ENCODE assay signal across 28 cellular contexts in the genomic region with DNA sequence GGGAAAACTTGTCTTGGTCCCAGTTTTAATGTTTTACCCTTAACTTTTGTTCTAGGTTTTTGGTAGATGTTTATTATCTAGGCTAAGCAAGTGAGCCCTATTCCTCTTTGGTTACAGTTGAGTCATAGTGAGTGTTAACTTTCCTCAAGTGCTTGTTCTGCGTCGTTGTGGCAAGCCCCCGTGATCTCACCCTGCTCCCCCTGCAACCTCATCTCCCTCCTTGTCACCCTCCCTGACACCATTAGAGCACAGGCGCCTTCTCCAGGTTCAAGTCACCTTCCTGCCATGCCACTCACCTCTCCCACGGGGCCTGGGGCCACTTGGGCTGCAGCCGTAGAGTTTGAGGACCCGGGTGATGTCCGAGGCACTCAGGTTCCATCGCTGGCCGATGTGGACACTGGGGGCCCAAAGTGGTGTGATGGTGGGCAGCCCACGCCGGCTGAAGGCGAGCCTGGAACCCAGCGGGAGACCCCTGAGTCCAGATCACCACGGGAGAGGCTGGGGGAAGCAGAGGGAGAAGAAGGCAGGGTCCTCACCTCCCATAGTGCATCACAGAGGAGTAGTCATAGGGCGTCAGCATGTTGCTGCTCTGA. TPM values are rescaled to one million over a fixed set of nuclear protein-coding genes. Genes with fewer than 3 reads are reported as not detected.
A peak's percentile ranks its signal among the peaks of the same experiment; 100 is the strongest.
DNase-seq lines count a peak whose midpoint lies in the region; ATAC-seq, FAIRE-seq and TF ChIP-seq lines count a peak whose summit lies in the region.
"Had no signal": no experiment of that assay in that cellular context is flagged by ENCODE, and none has a peak within 500 bp of the region (broad histone marks: within the 10 kb centered on the region; RNA-seq: fewer than 3 reads in every experiment).

No MANE protein-coding gene starts in this region.

- no peak overlapping the region for H4K8ac ChIP-seq in mesendoderm (ENCODE audit: low read depth, low read length)

- H4K20me1 ChIP-seq in GM12878 (ENCODE audit: control insufficient read depth, insufficient read depth) = no peaks in the 10 kb centered on the region
- H4K20me1 ChIP-seq: BLaER1 had no signal

- FAIRE-seq in GM12878 (lab: Jason Lieb, UNC) = no peak
- FAIRE-seq: GM18507 had no signal

- 0 out of 2 replicates have a peak, but pooled peaks have one; percentile 5 for TF ChIP-seq POLR2A in GM12878 (IDR thresholded peaks at IDR 0.05; ENCODE audit: low read depth, low read length)

- SMC1A ChIA-PET in GM12878 (lab: Charles Lee; ENCODE audit: uncharacterized antibody, unreplicated experiment) = interaction anchor here (0.6 to 2.1 kb wide), 3 partner anchors 9 to 379 kb away, joined by 3 to 15 read pairs (median 3); a partner anchor contains a TSS

- H3K27me3 Mint-ChIP-seq in T-helper 1 cell treated with Interleukin-12 subunit alpha and Interleukin-12 subunit beta and Interleukin-4 antibody, amounts not matched to agents 30 μg/mL and 1 μg/mL, for 36 hours (ENCODE audit: low read depth) = peaks cover 8% of the 10 kb centered on the region

- no peak overlapping the region for H2AFZ ChIP-seq in GM12878 (ENCODE audit: control insufficient read depth, low read depth, low read length)
- H2AFZ ChIP-seq: GM23248 had no signal

- H3K9ac ChIP-seq in GM12878 (ENCODE audit: control insufficient read depth, insufficient read depth, low read length) (no peak overlapping the region), mesendoderm (ENCODE audit: low read length) (no peak overlapping the region)
- H3K9ac ChIP-seq: BLaER1, GM23248, KMS-11 had no signal

- H3K18ac ChIP-seq in mesendoderm (ENCODE audit: low read length) = no peak overlapping the region

- no peaks in the 10 kb centered on the region for H3K36me3 Mint-ChIP-seq in T-helper 1 cell treated with Interleukin-12 subunit alpha and Interleukin-12 subunit beta and Interleukin-4 antibody, amounts not matched to agents 30 μg/mL and 1 μg/mL, for 36 hours (ENCODE audit: low read depth)

- no peak overlapping the region for H4K5ac ChIP-seq in mesendoderm (ENCODE audit: low read length)

- 55% methylated on average over 16 of the region's 16 CpGs for whole genome bisulfite sequencing in GM12878 (ENCODE audit: insufficient coverage, insufficient replicate concordance, low lambda C conversion rate, missing lambda C conversion rate)
- no CpG with 5 or more reads among the region's 16 CpGs for WGBS in mesendoderm (ENCODE audit: extremely low coverage, insufficient coverage, low lambda C conversion rate)

- H3K9me3 ChIP-seq in GM12878 (replicated peaks; ENCODE audit: control insufficient read depth, insufficient read depth, low read length) = no peaks in the 10 kb centered on the region
- H3K9me3 ChIP-seq: BLaER1, Peyer's patch, SJCRH30 had no signal

- H3K27ac Mint-ChIP-seq in T-helper 1 cell treated with Interleukin-12 subunit alpha and Interleukin-12 subunit beta and Interleukin-4 antibody, amounts not matched to agents 30 μg/mL and 1 μg/mL, for 36 hours = peak overlapping the region; percentile 50
- H3K27ac Mint-ChIP-seq: H9, HFFc6 had no signal

- in situ Hi-C loops in GM12878 (cut with MboI) = no loop called here

- H3K4me3 ChIP-seq in GM12878 = no peak overlapping the region
- no peak overlapping the region for H3K4me3 ChIP-seq in mesendoderm (ENCODE audit: low read length)
- H3K4me3 ChIP-seq: BLaER1, GM23248, Peyer's patch, SJCRH30 had no signal

- no peaks in the 10 kb centered on the region for H3K36me3 ChIP-seq in GM12878 (ENCODE audit: control insufficient read depth in 2 of 2, insufficient read depth in 2 of 2, low read length in 1 of 2)
- no peaks in the 10 kb centered on the region for H3K36me3 ChIP-seq in mesendoderm (ENCODE audit: control insufficient read depth, insufficient read depth, low read length)
- H3K36me3 ChIP-seq: BLaER1, Peyer's patch, SJCRH30 had no signal

- DNase-seq in T-helper 1 cell (no peak), Right ventricle myocardium inferior (ENCODE audit: missing footprints) (peak; percentile 9), left ventricle myocardium superior (no peak), GM12878 (ENCODE audit: low read depth, low spot score) (no peak), NCI-H82 treated with DMSO at 0.1 percent for 48 hours (lab: John Stamatoyannopoulos, UW; ENCODE audit: unreplicated experiment) (no peak), mesendoderm (no peak)
- DNase-seq in central memory CD4-positive, alpha-beta T cell = no peak
- DNase-seq: ACHN, Calu3, DMS153, GM23248, H9, HFFc6, NCI-H1092 treated with DMSO at 0.1 percent for 48 hours, NCI-H1436 treated with DMSO at 0.1 percent for 48 hours, NCI-H1930, NCI-H226, NCI-H510A treated with DMSO at 0.1 percent for 48 hours, NCI-H748 treated with DMSO at 0.1 percent for 48 hours, Peyer's patch, SJCRH30 had no signal

- TF ChIP-seq EP300 in GM12878 (IDR thresholded peaks at IDR 0.05; ENCODE audit: borderline replicate concordance in 1 of 2, control insufficient read depth in 1 of 2, low read depth in 2 of 2, low read length in 2 of 2) = no peak

- no peak overlapping the region for H2BK120ac ChIP-seq in mesendoderm (ENCODE audit: low read depth, low read length)

- H3K27me3 ChIP-seq in GM12878 (replicated peaks in 1 of 2; ENCODE audit: control insufficient read depth in 2 of 2, insufficient read depth in 2 of 2, low read length in 1 of 2) (no peaks in the 10 kb centered on the region), mesendoderm (ENCODE audit: insufficient read depth, low read length, poor library complexity) (no peaks in the 10 kb centered on the region)
- H3K27me3 ChIP-seq: BLaER1, Peyer's patch, SJCRH30 had no signal

- H2BK15ac ChIP-seq in mesendoderm (replicated peaks; ENCODE audit: low read depth) = no peak overlapping the region

- no peaks in the 10 kb centered on the region for H3K79me1 ChIP-seq in mesendoderm (ENCODE audit: low read length)

- CTCF ChIA-PET in GM12878 (lab: Yijun Ruan, JAX) = interaction anchor here (1.1 to 2.6 kb wide), 5 partner anchors 9 to 51 kb away, joined by 4 to 22 read pairs (median 9); a partner anchor contains a TSS

- no peak for TF ChIP-seq CTCF in GM12878 (IDR thresholded peaks at IDR 0.05 in 2 of 3, conservative IDR thresholded peaks at IDR 0.05 in 1 of 3; ENCODE audit: control insufficient read depth in 2 of 3, extremely low read depth in 1 of 3, insufficient read depth in 1 of 3, low read depth in 3 of 3, low read length in 3 of 3)

- H3K23ac ChIP-seq in mesendoderm (ENCODE audit: low read length) = no peak overlapping the region

- no peak for ATAC-seq in Right ventricle myocardium inferior
- ATAC-seq in left ventricle myocardium superior = no peak
- ATAC-seq in GM12878 = no peak

- POLR2A ChIA-PET in GM12878 (lab: Charles Lee) = no interaction called here

- no peak overlapping the region for H3K27ac ChIP-seq in GM12878 (ENCODE audit: control insufficient read depth, insufficient read depth)
- H3K27ac ChIP-seq in mesendoderm (ENCODE audit: low read depth, low read length) = no peak overlapping the region
- H3K27ac ChIP-seq: 22Rv1, BLaER1, GM23248, KMS-11, Peyer's patch, SJCRH30 had no signal

- peaks cover 10% of the 10 kb centered on the region for H3K4me1 Mint-ChIP-seq in T-helper 1 cell treated with Interleukin-12 subunit alpha and Interleukin-12 subunit beta and Interleukin-4 antibody, amounts not matched to agents 30 μg/mL and 1 μg/mL, for 36 hours (ENCODE audit: low read depth)
- H3K4me1 Mint-ChIP-seq: H9 had no signal

- no peak for TF ChIP-seq RAD21 in GM12878 (IDR thresholded peaks at IDR 0.05; ENCODE audit: insufficient read depth, low read depth, low read length)

- H3K4me3 Mint-ChIP-seq in T-helper 1 cell treated with Interleukin-12 subunit alpha and Interleukin-12 subunit beta and Interleukin-4 antibody, amounts not matched to agents 30 μg/mL and 1 μg/mL, for 36 hours = no peak overlapping the region
- H3K4me3 Mint-ChIP-seq: H9, HFFc6 had no signal

- no peak overlapping the region for H3K4ac ChIP-seq in mesendoderm (ENCODE audit: low read depth, low read length)

- H3K4me2 ChIP-seq in GM12878 (ENCODE audit: control insufficient read depth, insufficient read depth) (no peak overlapping the region), mesendoderm (ENCODE audit: low read length) (no peak overlapping the region)
- H3K4me2 ChIP-seq: BLaER1, KMS-11 had no signal

- intact Hi-C loops in Right ventricle myocardium inferior (cut with DNase I) (no loop called here), left ventricle myocardium superior (cut with micrococcal nuclease) (no loop called here), GM12878 (cut with micrococcal nuclease; ENCODE audit: unreplicated experiment) (no loop called here)

- no peaks in the 10 kb centered on the region for H3K79me2 ChIP-seq in GM12878 (ENCODE audit: control insufficient read depth, insufficient read depth, low read length)
- no peaks in the 10 kb centered on the region for H3K79me2 ChIP-seq in mesendoderm (ENCODE audit: control insufficient read depth, insufficient read depth, low read length)

- no peak overlapping the region for H2BK5ac ChIP-seq in mesendoderm (ENCODE audit: low read length)

- no peak overlapping the region for H2AK5ac ChIP-seq in mesendoderm (ENCODE audit: low read length)

- H3K56ac ChIP-seq in mesendoderm (ENCODE audit: low read length) = no peak overlapping the region

- H3K4me1 ChIP-seq in GM12878 (ENCODE audit: control insufficient read depth, insufficient read depth, low read length) (peaks cover 10% of the 10 kb centered on the region), mesendoderm (ENCODE audit: control insufficient read depth, low read depth, low read length) (no peaks in the 10 kb centered on the region)
- H3K4me1 ChIP-seq: Peyer's patch, SJCRH30 had no signal

- BruUV-seq in GM12878 (replicated peaks; lab: Mats Ljungman, UMichigan) = no TSS peak

- H3K9me3 Mint-ChIP-seq in T-helper 1 cell treated with Interleukin-12 subunit alpha and Interleukin-12 subunit beta and Interleukin-4 antibody, amounts not matched to agents 30 μg/mL and 1 μg/mL, for 36 hours = no peaks in the 10 kb centered on the region
- H3K9me3 Mint-ChIP-seq: CD4-positive, alpha-beta memory T cell; H9; HFFc6 had no signal

- RAD21 ChIA-PET in GM12878 (lab: Charles Lee; ENCODE audit: unreplicated experiment) = interaction anchor here (0.6 to 2.3 kb wide), 3 partner anchors 9 to 45 kb away, joined by 3 to 17 read pairs (median 3); a partner anchor contains a TSS

RNA-seq across cellular contexts. Expression of a gene that starts 8.7 kb away (rescaled TPM):
- total RNA-seq in Right ventricle myocardium inferior (not detected), left ventricle myocardium superior (not detected), GM12878 (2014; rRNA removed) (0.27 and 0.40 TPM in 2 replicates), GM12878 (2014; rRNA removed; fragmentation: Illumina TruSeq; extraction: Trizol) (0.54 TPM in 1 of 2 replicates, not detected in the other), GM12878 (2021) (0.43 and 1.0 TPM in 2 replicates)
- total RNA-seq in GM12878 (2013; cell fraction: nucleolus; rRNA removed) = 0.76 and 2.4 TPM in 2 replicates
- 0.72 TPM for polyA plus RNA-seq in GM12878 (2011; ENCODE audit: low read depth)
- polyA plus RNA-seq in GM12878 (2011; rRNA removed) (0.10 and 0.37 TPM in 2 replicates), GM12878 (2014; fragmentation: Illumina TruSeq; extraction: Trizol) (0.24 TPM in 1 of 2 replicates, not detected in the other), GM12878 (2014; fragmentation: Nextera tagmentation; extraction: Ambion mirVana) (not detected), GM12878 (2014; rRNA removed) (0.18 and 0.37 TPM in 2 replicates), GM12878 (2016; fragmentation: Nextera tagmentation; extraction: Ambion mirVana) (not detected)
- polyA plus RNA-seq in GM12878 (2011; cell fraction: cytosol; rRNA removed) = 0.34 and 0.53 TPM in 2 replicates
- polyA plus RNA-seq in GM12878 (2011; cell fraction: nucleus; rRNA removed) = 2.4 TPM in 2 replicates
- 1.3 and 2.0 TPM in 2 replicates for polyA plus RNA-seq in GM12878 (2012)
- polyA minus RNA-seq in GM12878 (2011; rRNA and poly(A)+ RNA removed) = 0.52 and 0.95 TPM in 2 replicates
- not detected in 2 replicates for polyA minus RNA-seq in GM12878 (2011; cell fraction: cytosol; rRNA and poly(A)+ RNA removed)
- polyA minus RNA-seq in GM12878 (2011; cell fraction: nucleus; rRNA and poly(A)+ RNA removed) = 0.77 TPM in 1 of 2 replicates, not detected in the other
- polyA plus RNA-seq in mesendoderm (2013, experiment 1 of 2) = 0.07 TPM
- not detected for polyA plus RNA-seq in mesendoderm (2013, experiment 2 of 2)
- total RNA-seq: Calu3, GM23248, HT1080, Peyer's patch, SJCRH30 had no signal
- polyA plus RNA-seq: GM23248 had no signal

RNA-seq across cellular contexts. Expression of a gene that starts 13.3 kb away (rescaled TPM):
- 6.9 TPM for total RNA-seq in Right ventricle myocardium inferior
- 5.0 TPM for total RNA-seq in left ventricle myocardium superior
- total RNA-seq in GM12878 (2013; cell fraction: nucleolus; rRNA removed) = 0.31 TPM in 1 of 2 replicates, not detected in the other
- 0.05 TPM in 1 of 2 replicates, not detected in the other for total RNA-seq in GM12878 (2014; rRNA removed)
- total RNA-seq in GM12878 (2014; rRNA removed; fragmentation: Illumina TruSeq; extraction: Trizol) = 0.05 TPM in 1 of 2 replicates, not detected in the other
- total RNA-seq in GM12878 (2021) = 0.10 TPM in 1 of 2 replicates, not detected in the other
- polyA plus RNA-seq in GM12878 (2011; ENCODE audit: low read depth) = not detected
- not detected in 2 replicates for polyA plus RNA-seq in GM12878 (2011; rRNA removed)
- polyA plus RNA-seq in GM12878 (2011; cell fraction: cytosol; rRNA removed) = not detected in 2 replicates
- 0.79 and 0.84 TPM in 2 replicates for polyA plus RNA-seq in GM12878 (2011; cell fraction: nucleus; rRNA removed)
- polyA plus RNA-seq in GM12878 (2012) = 0.16 and 0.22 TPM in 2 replicates
- polyA plus RNA-seq in GM12878 (2014; fragmentation: Illumina TruSeq; extraction: Trizol) = 0.01 TPM in 1 of 2 replicates, not detected in the other
- polyA plus RNA-seq in GM12878 (2014; fragmentation: Nextera tagmentation; extraction: Ambion mirVana) = under 1 TPM in 1 of 2 experiments, not detected in 1; 0.03 TPM
- 0.05 and 0.09 TPM in 2 replicates for polyA plus RNA-seq in GM12878 (2014; rRNA removed)
- not detected for polyA plus RNA-seq in GM12878 (2016; fragmentation: Nextera tagmentation; extraction: Ambion mirVana)
- not detected in 2 replicates for polyA minus RNA-seq in GM12878 (2011; rRNA and poly(A)+ RNA removed)
- not detected in 2 replicates for polyA minus RNA-seq in GM12878 (2011; cell fraction: cytosol; rRNA and poly(A)+ RNA removed)
- polyA minus RNA-seq in GM12878 (2011; cell fraction: nucleus; rRNA and poly(A)+ RNA removed) = 0.10 TPM in 1 of 2 replicates, not detected in the other
- polyA plus RNA-seq in mesendoderm (2013, experiment 1 of 2) = 0.51 TPM
- 0.59 TPM for polyA plus RNA-seq in mesendoderm (2013, experiment 2 of 2)
- total RNA-seq: Calu3; CD4-positive, alpha-beta memory T cell; GM23248; HFFc6; HT1080; SJCRH30 had no signal
- polyA plus RNA-seq: CD4-positive, alpha-beta memory T cell; GM23248 had no signal

RNA-seq across cellular contexts. Expression of a gene that starts 15.6 kb away (rescaled TPM):
- total RNA-seq in Right ventricle myocardium inferior = 1.3 TPM
- total RNA-seq in left ventricle myocardium superior = 1.9 TPM
- 404 and 419 TPM in 2 replicates for total RNA-seq in GM12878 (2013; cell fraction: nucleolus; rRNA removed)
- total RNA-seq in GM12878 (2014; rRNA removed) = 212 and 227 TPM in 2 replicates
- 57.4 and 58.0 TPM in 2 replicates for total RNA-seq in GM12878 (2014; rRNA removed; fragmentation: Illumina TruSeq; extraction: Trizol)
- 181 and 194 TPM in 2 replicates for total RNA-seq in GM12878 (2021)
- 22.1 TPM for polyA plus RNA-seq in GM12878 (2011; ENCODE audit: low read depth)
- polyA plus RNA-seq in GM12878 (2011; rRNA removed) = 47.5 and 84.3 TPM in 2 replicates
- 146 and 184 TPM in 2 replicates for polyA plus RNA-seq in GM12878 (2011; cell fraction: cytosol; rRNA removed)
- polyA plus RNA-seq in GM12878 (2011; cell fraction: nucleus; rRNA removed) = 522 and 621 TPM in 2 replicates
- 61.4 and 155 TPM in 2 replicates for polyA plus RNA-seq in GM12878 (2012)
- 11.9 and 35.6 TPM in 2 replicates for polyA plus RNA-seq in GM12878 (2014; fragmentation: Illumina TruSeq; extraction: Trizol)
- polyA plus RNA-seq in GM12878 (2014; fragmentation: Nextera tagmentation; extraction: Ambion mirVana) = 10 to 100 TPM in 1 of 2 experiments, 1 to 10 TPM in 1; 9.7 to 34.6 TPM
- polyA plus RNA-seq in GM12878 (2014; rRNA removed) = 158 and 168 TPM in 2 replicates
- polyA plus RNA-seq in GM12878 (2016; fragmentation: Nextera tagmentation; extraction: Ambion mirVana) = 10 to 100 TPM; 10.2 to 56.4 TPM
- polyA minus RNA-seq in GM12878 (2011; rRNA and poly(A)+ RNA removed) = 98.2 and 232 TPM in 2 replicates
- 87.6 and 111 TPM in 2 replicates for polyA minus RNA-seq in GM12878 (2011; cell fraction: cytosol; rRNA and poly(A)+ RNA removed)
- polyA minus RNA-seq in GM12878 (2011; cell fraction: nucleus; rRNA and poly(A)+ RNA removed) = 636 and 718 TPM in 2 replicates
- 6.8 TPM for polyA plus RNA-seq in mesendoderm (2013, experiment 1 of 2)
- polyA plus RNA-seq in mesendoderm (2013, experiment 2 of 2) = 6.7 TPM

Comparison
In these comparisons a context has a peak if more than half of its experiments do, and no peak if none do; other contexts are left out.
1. RNA of a gene that starts 15.6 kb away (total RNA-seq): 57.4 to 419 TPM in GM12878; 1.9 TPM in left ventricle myocardium superior (single experiment) and 1.3 TPM in Right ventricle myocardium inferior (single experiment); every median in the first group is over 10 times any median in the second.